Comparison of ENCODE assay signal across 8 cellular contexts in the genomic region with DNA sequence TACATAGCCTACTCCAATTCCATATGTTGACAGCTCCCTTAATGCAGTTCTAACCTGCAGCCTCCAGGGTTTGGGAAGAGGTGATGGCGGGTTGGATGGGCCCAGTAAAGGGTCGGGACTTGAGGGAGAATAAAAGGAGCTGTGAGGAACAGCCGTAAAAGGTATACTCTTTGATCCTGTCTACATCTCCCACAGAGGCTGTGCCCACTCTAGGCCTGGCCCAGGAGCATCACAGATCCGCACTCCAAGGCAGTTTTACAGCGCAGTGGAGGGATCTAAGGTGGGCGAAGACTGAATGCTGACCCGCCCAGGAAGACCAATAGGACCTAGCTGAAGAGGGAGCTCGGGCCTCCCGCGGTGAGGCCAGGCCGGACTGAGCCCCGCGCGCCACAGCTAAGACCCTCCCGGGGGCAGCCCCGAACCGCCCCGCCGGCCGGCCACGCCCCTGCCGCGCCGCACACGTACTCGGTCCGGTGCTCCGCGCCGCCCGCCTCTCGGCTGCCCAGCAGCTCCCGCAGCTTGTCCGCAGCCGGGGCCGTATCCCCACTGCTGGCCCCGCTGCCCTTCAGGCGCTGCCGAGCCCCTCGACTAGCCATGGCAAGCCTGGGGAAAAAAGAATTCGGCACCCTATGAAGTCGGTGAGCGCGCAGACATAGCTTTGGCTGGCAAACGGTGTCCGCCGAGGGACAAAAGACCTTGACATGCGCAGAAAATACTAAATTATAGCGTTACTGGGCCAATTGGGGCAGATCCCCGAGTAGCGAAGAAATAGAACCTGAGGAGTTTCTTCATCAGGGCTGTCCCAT. TPM values are rescaled to one million over a fixed set of nuclear protein-coding genes. Genes with fewer than 3 reads are reported as not detected.
DNase-seq lines count a peak whose midpoint lies in the region; ATAC-seq and TF ChIP-seq lines count a peak whose summit lies in the region.

A gene with protein sequence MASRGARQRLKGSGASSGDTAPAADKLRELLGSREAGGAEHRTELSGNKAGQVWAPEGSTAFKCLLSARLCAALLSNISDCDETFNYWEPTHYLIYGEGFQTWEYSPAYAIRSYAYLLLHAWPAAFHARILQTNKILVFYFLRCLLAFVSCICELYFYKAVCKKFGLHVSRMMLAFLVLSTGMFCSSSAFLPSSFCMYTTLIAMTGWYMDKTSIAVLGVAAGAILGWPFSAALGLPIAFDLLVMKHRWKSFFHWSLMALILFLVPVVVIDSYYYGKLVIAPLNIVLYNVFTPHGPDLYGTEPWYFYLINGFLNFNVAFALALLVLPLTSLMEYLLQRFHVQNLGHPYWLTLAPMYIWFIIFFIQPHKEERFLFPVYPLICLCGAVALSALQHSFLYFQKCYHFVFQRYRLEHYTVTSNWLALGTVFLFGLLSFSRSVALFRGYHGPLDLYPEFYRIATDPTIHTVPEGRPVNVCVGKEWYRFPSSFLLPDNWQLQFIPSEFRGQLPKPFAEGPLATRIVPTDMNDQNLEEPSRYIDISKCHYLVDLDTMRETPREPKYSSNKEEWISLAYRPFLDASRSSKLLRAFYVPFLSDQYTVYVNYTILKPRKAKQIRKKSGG (minus strand): TSS at position 695 of the 806 bp plus-strand sequence. CDS start 99 bp downstream, at position 596.

- peak; percentile 89 for ATAC-seq in HG03460 (IDR thresholded peaks at IDR 0.05; ENCODE audit: unreplicated experiment)
- ATAC-seq in activated CD8-positive, alpha-beta T cell treated with anti-CD3 and anti-CD28 coated beads for 36 hours: peak; percentile 91

- H3K4me3 Mint-ChIP-seq in CD14-positive monocyte: peak within 1 kb of the TSS; percentile 87 to 91
- peak within 1 kb of the TSS; percentile 94 for H3K4me3 Mint-ChIP-seq in activated CD8-positive, alpha-beta T cell treated with anti-CD3 and anti-CD28 coated beads for 36 hours

- POLR2A ChIA-PET in activated CD8-positive, alpha-beta T cell treated with anti-CD3 and anti-CD28 coated beads for 36 hours (lab: Charles Lee): interaction anchor here (1.1 to 2.8 kb wide), 5 partner anchors 9 to 55 kb away, joined by 3 to 11 read pairs (median 5); partner anchors contain the start of gene CFAP68

- H3K9me3 Mint-ChIP-seq in CD14-positive monocyte: no peaks in the 10 kb centered on the region
- no peaks in the 10 kb centered on the region for H3K9me3 Mint-ChIP-seq in activated CD8-positive, alpha-beta T cell treated with anti-CD3 and anti-CD28 coated beads for 36 hours

- peaks cover 36 to 37% of the 10 kb centered on the region in 2 donors for H3K36me3 Mint-ChIP-seq in CD14-positive monocyte
- H3K36me3 Mint-ChIP-seq in activated CD8-positive, alpha-beta T cell treated with anti-CD3 and anti-CD28 coated beads for 36 hours (ENCODE audit: low read depth): peaks cover 38% of the 10 kb centered on the region

- H3K27ac Mint-ChIP-seq in CD14-positive monocyte: peak within 1 kb of the TSS; percentile 58 to 90 (median 87)
- peak within 1 kb of the TSS; percentile 91 for H3K27ac Mint-ChIP-seq in activated CD8-positive, alpha-beta T cell treated with anti-CD3 and anti-CD28 coated beads for 36 hours

- peak; percentile 49 for TF ChIP-seq CTCF in CD14-positive monocyte (IDR thresholded peaks at IDR 0.05)
- peak; percentile 21 for TF ChIP-seq CTCF in activated CD8-positive, alpha-beta T cell treated with anti-CD3 and anti-CD28 coated beads for 36 hours (IDR thresholded peaks at IDR 0.05)

- DNase-seq in CD14-positive monocyte (ENCODE audit: low spot score) (peak; percentile 69), GM19240 (ENCODE audit: insufficient read length, low spot score) (peak; percentile 55), NCI-H748 treated with DMSO at 0.1 percent for 48 hours (lab: John Stamatoyannopoulos, UW) (peak; percentile 29), lung microvascular endothelial cell (ENCODE audit: low read depth in 2 of 2) (peak; percentile 86 to 88)
- DNase-seq in activated CD8-positive, alpha-beta T cell treated with anti-CD3 and anti-CD28 coated beads for 36 hours: peak; percentile 92
- DNase-seq in effector CD4-positive, alpha-beta T cell: peak; percentile 90
- peak; percentile 85 for DNase-seq in stimulated activated CD8-positive, alpha-beta memory T cell treated with anti-CD3 and anti-CD28 coated beads, Interleukin-12 subunit alpha, Interleukin-12 subunit beta, amount 100 ng/mL, for 1 hour (ENCODE audit: low read depth)

- H3K4me1 Mint-ChIP-seq in CD14-positive monocyte: peaks cover 13% of the 10 kb centered on the region
- H3K4me1 Mint-ChIP-seq in activated CD8-positive, alpha-beta T cell treated with anti-CD3 and anti-CD28 coated beads for 36 hours (ENCODE audit: low read depth): peaks cover 27% of the 10 kb centered on the region

- no peaks in the 10 kb centered on the region for H3K27me3 Mint-ChIP-seq in CD14-positive monocyte (ENCODE audit: low read depth in 3 of 3)
- no peaks in the 10 kb centered on the region for H3K27me3 Mint-ChIP-seq in activated CD8-positive, alpha-beta T cell treated with anti-CD3 and anti-CD28 coated beads for 36 hours

- intact Hi-C loops in CD14-positive monocyte (cut with micrococcal nuclease): loop anchor here (10.0 kb wide), 1 partner anchor 204 kb away; the partner anchor contains the start of genes NKAPD1 (in 2 of the 2) and PIH1D2 (in 2 of the 2)
- intact Hi-C loops in activated CD8-positive, alpha-beta T cell treated with anti-CD3 and anti-CD28 coated beads for 36 hours (cut with micrococcal nuclease): loop anchor here (10.0 kb wide), 1 partner anchor 214 kb away; the partner anchor contains the start of genes SDHD and TIMM8B

- CTCF ChIA-PET in activated CD8-positive, alpha-beta T cell treated with anti-CD3 and anti-CD28 coated beads for 36 hours (lab: Charles Lee): interaction anchor here (0.6 to 2.6 kb wide), 20 partner anchors 9 to 340 kb away, joined by 3 to 22 read pairs (median 4); partner anchors contain the start of gene PPP2R1B

RNA-seq across cellular contexts. Expression of the gene that starts here (rescaled TPM):
- polyA plus RNA-seq in CD14-positive monocyte: 1 to 10 TPM; 7.4 to 7.8 TPM
- 10 to 100 TPM; 32.0 to 36.6 TPM for total RNA-seq in activated CD8-positive, alpha-beta T cell treated with anti-CD3 and anti-CD28 coated beads for 36 hours
- 20.3 and 21.4 TPM in 2 replicates for total RNA-seq in lung microvascular endothelial cell

Comparison
In these comparisons a context has a peak if more than half of its experiments do, and no peak if none do; other contexts are left out.
1. Peak in every context shown above with its lines: DNase-seq and ATAC-seq.
2. DNase-seq: peak in every context shown above with its lines; median percentile 92 in activated CD8-positive, alpha-beta T cell treated with anti-CD3 and anti-CD28 coated beads for 36 hours; 90 in effector CD4-positive, alpha-beta T cell; 87 in lung microvascular endothelial cell; 85 in stimulated activated CD8-positive, alpha-beta memory T cell treated with anti-CD3 and anti-CD28 coated beads, Interleukin-12 subunit alpha, Interleukin-12 subunit beta, amount 100 ng/mL, for 1 hour; 69 in CD14-positive monocyte; 55 in GM19240; 29 in NCI-H748 treated with DMSO at 0.1 percent for 48 hours.